In genomic region chr20:36936761-36937432, GRCh38 we compare ENCODE assay signal across 7 cellular contexts. TPM values are rescaled to one million over a fixed set of nuclear protein-coding genes. Genes with fewer than 3 reads are reported as not detected.
DNase-seq lines count a peak whose midpoint lies in the region; ATAC-seq and TF ChIP-seq lines count a peak whose summit lies in the region.
"Not testable (repeated sequence)": the region's sequence is repeated elsewhere in the genome, so short reads cannot be mapped to it uniquely, and the experiment has no call there.

No MANE protein-coding gene starts in this region.

- H3K27ac Mint-ChIP-seq in activated CD4-positive, alpha-beta T cell treated with anti-CD3 and anti-CD28 coated beads, Interleukin-2, amount 10 ng/mL, durations not matched to agents 24 days and 14 days: peak overlapping the region; percentile 77
- peak overlapping the region; percentile 22 for H3K27ac Mint-ChIP-seq in activated naive CD8-positive, alpha-beta T cell treated with anti-CD3 and anti-CD28 coated beads, Interleukin-2, amount 50 U/mL, for 24 hours
- peak overlapping the region; percentile 55 to 69 for H3K27ac Mint-ChIP-seq in natural killer cell treated with Interleukin-12 subunit alpha and Interleukin-12 subunit beta and Interleukin-15 and Interleukin-18, amount 100 ng/mL, for 72 hours

- H3K4me1 ChIP-seq in esophagus squamous epithelium (peaks cover 14 to 86% (median 49%) of the 10 kb centered on the region in 3 donors), suprapubic skin (peaks cover 61% of the 10 kb centered on the region)

- H3K27ac ChIP-seq in esophagus squamous epithelium: peak overlapping the region in 3 of 4 donors; percentile 78 to 95 (median 94)
- peak overlapping the region; percentile 58 for H3K27ac ChIP-seq in suprapubic skin

- TF ChIP-seq CTCF in esophagus squamous epithelium (IDR thresholded peaks at IDR 0.05); suprapubic skin (IDR thresholded peaks at IDR 0.05): not testable (repeated sequence)

- peaks cover 0 to 82% (median 10%) of the 10 kb centered on the region in 3 donors for H3K36me3 ChIP-seq in esophagus squamous epithelium
- peaks cover 34% of the 10 kb centered on the region for H3K36me3 ChIP-seq in suprapubic skin

- DNase-seq in NOMO-1 (lab: John Stamatoyannopoulos, UW; ENCODE audit: unreplicated experiment in 2 of 2): peak; percentile 27 to 51
- not testable (repeated sequence) for DNase-seq in activated CD4-positive, alpha-beta T cell treated with anti-CD3 and anti-CD28 coated beads, Interleukin-2, amount 10 ng/mL, durations not matched to agents 24 days and 14 days; activated naive CD8-positive, alpha-beta T cell treated with anti-CD3 and anti-CD28 coated beads, Interleukin-2, amount 50 U/mL, for 24 hours; esophagus squamous epithelium (lab: John Stamatoyannopoulos, UW); left lobe of liver (ENCODE audit: low spot score); natural killer cell treated with Interleukin-12 subunit alpha and Interleukin-12 subunit beta and Interleukin-15 and Interleukin-18, amount 100 ng/mL, for 72 hours (ENCODE audit: low spot score)
- peak in 1 of 2 donors; percentile 52 for DNase-seq in suprapubic skin (ENCODE audit: low spot score in 2 of 2)

- intact Hi-C loops in activated CD4-positive, alpha-beta T cell treated with anti-CD3 and anti-CD28 coated beads, Interleukin-2, amount 10 ng/mL, durations not matched to agents 24 days and 14 days (cut with micrococcal nuclease); esophagus squamous epithelium (cut with DNase I): not testable (repeated sequence)

- not testable (repeated sequence) for TF ChIP-seq POLR2A in esophagus squamous epithelium (IDR thresholded peaks at IDR 0.05); suprapubic skin (IDR thresholded peaks at IDR 0.05)

- 69 to 91% methylated on average over 6 to 9 of the region's 9 CpGs for WGBS in esophagus squamous epithelium, 2 donors
- 72% methylated on average over 9 of the region's 9 CpGs for WGBS in suprapubic skin

- not testable (repeated sequence) for H3K9me3 ChIP-seq in esophagus squamous epithelium, suprapubic skin

- H3K4me3 Mint-ChIP-seq in activated CD4-positive, alpha-beta T cell treated with anti-CD3 and anti-CD28 coated beads, Interleukin-2, amount 10 ng/mL, durations not matched to agents 24 days and 14 days; activated naive CD8-positive, alpha-beta T cell treated with anti-CD3 and anti-CD28 coated beads, Interleukin-2, amount 50 U/mL, for 24 hours; natural killer cell treated with Interleukin-12 subunit alpha and Interleukin-12 subunit beta and Interleukin-15 and Interleukin-18, amount 100 ng/mL, for 72 hours: not testable (repeated sequence)

- H3K4me1 Mint-ChIP-seq in activated CD4-positive, alpha-beta T cell treated with anti-CD3 and anti-CD28 coated beads, Interleukin-2, amount 10 ng/mL, durations not matched to agents 24 days and 14 days: peaks cover 36% of the 10 kb centered on the region
- peaks cover 47% of the 10 kb centered on the region for H3K4me1 Mint-ChIP-seq in activated naive CD8-positive, alpha-beta T cell treated with anti-CD3 and anti-CD28 coated beads, Interleukin-2, amount 50 U/mL, for 24 hours
- H3K4me1 Mint-ChIP-seq in natural killer cell treated with Interleukin-12 subunit alpha and Interleukin-12 subunit beta and Interleukin-15 and Interleukin-18, amount 100 ng/mL, for 72 hours (ENCODE audit: low read depth in 2 of 2): peaks cover 37 to 45% of the 10 kb centered on the region in 2 donors

- not testable (repeated sequence) for H3K27me3 ChIP-seq in esophagus squamous epithelium, suprapubic skin

- peak overlapping the region in 1 of 4 donors; percentile 7 for H3K4me3 ChIP-seq in esophagus squamous epithelium
- H3K4me3 ChIP-seq in suprapubic skin: not testable (repeated sequence)

- not testable (repeated sequence) for TF ChIP-seq EP300 in suprapubic skin (IDR thresholded peaks at IDR 0.05)

- not testable (repeated sequence) for ATAC-seq in activated naive CD8-positive, alpha-beta T cell treated with anti-CD3 and anti-CD28 coated beads, Interleukin-2, amount 50 U/mL, for 24 hours; natural killer cell treated with Interleukin-12 subunit alpha and Interleukin-12 subunit beta and Interleukin-15 and Interleukin-18, amount 100 ng/mL, for 72 hours
- ATAC-seq in left lobe of liver: peak; percentile 53

- H3K9me3 Mint-ChIP-seq in activated CD4-positive, alpha-beta T cell treated with anti-CD3 and anti-CD28 coated beads, Interleukin-2, amount 10 ng/mL, durations not matched to agents 24 days and 14 days; activated naive CD8-positive, alpha-beta T cell treated with anti-CD3 and anti-CD28 coated beads, Interleukin-2, amount 50 U/mL, for 24 hours; natural killer cell treated with Interleukin-12 subunit alpha and Interleukin-12 subunit beta and Interleukin-15 and Interleukin-18, amount 100 ng/mL, for 72 hours: not testable (repeated sequence)

- H3K27me3 Mint-ChIP-seq in activated CD4-positive, alpha-beta T cell treated with anti-CD3 and anti-CD28 coated beads, Interleukin-2, amount 10 ng/mL, durations not matched to agents 24 days and 14 days; activated naive CD8-positive, alpha-beta T cell treated with anti-CD3 and anti-CD28 coated beads, Interleukin-2, amount 50 U/mL, for 24 hours; natural killer cell treated with Interleukin-12 subunit alpha and Interleukin-12 subunit beta and Interleukin-15 and Interleukin-18, amount 100 ng/mL, for 72 hours: not testable (repeated sequence)

- peaks cover 62% of the 10 kb centered on the region for H3K36me3 Mint-ChIP-seq in activated CD4-positive, alpha-beta T cell treated with anti-CD3 and anti-CD28 coated beads, Interleukin-2, amount 10 ng/mL, durations not matched to agents 24 days and 14 days (ENCODE audit: low read depth)
- H3K36me3 Mint-ChIP-seq in activated naive CD8-positive, alpha-beta T cell treated with anti-CD3 and anti-CD28 coated beads, Interleukin-2, amount 50 U/mL, for 24 hours (ENCODE audit: low read depth): peaks cover 37% of the 10 kb centered on the region
- peaks cover 15% of the 10 kb centered on the region for H3K36me3 Mint-ChIP-seq in natural killer cell treated with Interleukin-12 subunit alpha and Interleukin-12 subunit beta and Interleukin-15 and Interleukin-18, amount 100 ng/mL, for 72 hours

RNA-seq across cellular contexts. Expression of gene SAMHD1, which starts 14.6 kb away (rescaled TPM):
- total RNA-seq in activated CD4-positive, alpha-beta T cell treated with anti-CD3 and anti-CD28 coated beads, Interleukin-2, amount 10 ng/mL, durations not matched to agents 24 days and 14 days: 51.6 TPM in 2 replicates
- total RNA-seq in esophagus squamous epithelium (100 to 1,000 TPM in 2 of 4 donors, 10 to 100 TPM in 2; 17.0 to 212 (median 66.0) TPM), left lobe of liver (22.5 TPM), suprapubic skin (10 to 100 TPM; 32.9 to 77.4 (median 44.2) TPM)
- 10 to 100 TPM; 74.9 to 86.0 TPM for total RNA-seq in natural killer cell treated with Interleukin-12 subunit alpha and Interleukin-12 subunit beta and Interleukin-15 and Interleukin-18, amount 100 ng/mL, for 72 hours

Comparison
In these comparisons a context has a peak if more than half of its experiments do, and no peak if none do; other contexts are left out.
1. H3K27ac Mint-ChIP-seq: peak in every context shown above with its lines; median percentile 77 in activated CD4-positive, alpha-beta T cell treated with anti-CD3 and anti-CD28 coated beads, Interleukin-2, amount 10 ng/mL, durations not matched to agents 24 days and 14 days; 62 in natural killer cell treated with Interleukin-12 subunit alpha and Interleukin-12 subunit beta and Interleukin-15 and Interleukin-18, amount 100 ng/mL, for 72 hours; 22 in activated naive CD8-positive, alpha-beta T cell treated with anti-CD3 and anti-CD28 coated beads, Interleukin-2, amount 50 U/mL, for 24 hours.